ENCODE assay signal across 1 cellular context in the genomic region with DNA sequence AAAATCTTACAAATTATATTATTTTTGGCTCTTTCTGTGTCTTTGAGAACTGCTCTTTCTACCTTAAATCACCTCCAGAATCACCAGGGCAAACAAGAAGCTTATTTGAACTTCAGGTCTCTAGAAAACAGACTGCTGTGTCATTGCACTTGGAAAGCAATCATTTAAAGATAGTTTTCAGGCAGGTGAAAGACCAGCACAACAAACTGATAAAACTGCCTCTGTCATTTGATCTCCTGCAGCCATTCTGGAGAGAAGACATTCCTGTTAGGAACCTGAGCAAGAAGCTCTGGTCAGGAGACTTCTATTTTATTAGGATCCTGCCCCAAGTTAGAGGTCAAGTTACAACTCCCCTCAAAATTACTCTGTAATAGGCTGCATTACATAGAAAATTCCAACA.
TF ChIP-seq lines count a peak whose summit lies in the region.

No MANE protein-coding gene starts in this region.

TF ChIP-seq in liver, 16 proteins besides CTCF, POLR2A, EP300 and RAD21 (continued from another document):
- TF ChIP-seq, protein P1, sequence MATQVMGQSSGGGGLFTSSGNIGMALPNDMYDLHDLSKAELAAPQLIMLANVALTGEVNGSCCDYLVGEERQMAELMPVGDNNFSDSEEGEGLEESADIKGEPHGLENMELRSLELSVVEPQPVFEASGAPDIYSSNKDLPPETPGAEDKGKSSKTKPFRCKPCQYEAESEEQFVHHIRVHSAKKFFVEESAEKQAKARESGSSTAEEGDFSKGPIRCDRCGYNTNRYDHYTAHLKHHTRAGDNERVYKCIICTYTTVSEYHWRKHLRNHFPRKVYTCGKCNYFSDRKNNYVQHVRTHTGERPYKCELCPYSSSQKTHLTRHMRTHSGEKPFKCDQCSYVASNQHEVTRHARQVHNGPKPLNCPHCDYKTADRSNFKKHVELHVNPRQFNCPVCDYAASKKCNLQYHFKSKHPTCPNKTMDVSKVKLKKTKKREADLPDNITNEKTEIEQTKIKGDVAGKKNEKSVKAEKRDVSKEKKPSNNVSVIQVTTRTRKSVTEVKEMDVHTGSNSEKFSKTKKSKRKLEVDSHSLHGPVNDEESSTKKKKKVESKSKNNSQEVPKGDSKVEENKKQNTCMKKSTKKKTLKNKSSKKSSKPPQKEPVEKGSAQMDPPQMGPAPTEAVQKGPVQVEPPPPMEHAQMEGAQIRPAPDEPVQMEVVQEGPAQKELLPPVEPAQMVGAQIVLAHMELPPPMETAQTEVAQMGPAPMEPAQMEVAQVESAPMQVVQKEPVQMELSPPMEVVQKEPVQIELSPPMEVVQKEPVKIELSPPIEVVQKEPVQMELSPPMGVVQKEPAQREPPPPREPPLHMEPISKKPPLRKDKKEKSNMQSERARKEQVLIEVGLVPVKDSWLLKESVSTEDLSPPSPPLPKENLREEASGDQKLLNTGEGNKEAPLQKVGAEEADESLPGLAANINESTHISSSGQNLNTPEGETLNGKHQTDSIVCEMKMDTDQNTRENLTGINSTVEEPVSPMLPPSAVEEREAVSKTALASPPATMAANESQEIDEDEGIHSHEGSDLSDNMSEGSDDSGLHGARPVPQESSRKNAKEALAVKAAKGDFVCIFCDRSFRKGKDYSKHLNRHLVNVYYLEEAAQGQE (IDR thresholded peaks at IDR 0.05): peak; percentile 64
- TF ChIP-seq YY1 (IDR thresholded peaks at IDR 0.05): peak; percentile 87
